9 cellular contexts compared by ENCODE assay signal in genomic region chr12:10243803-10244520, GRCh38. TPM values are rescaled to one million over a fixed set of nuclear protein-coding genes. Genes with fewer than 3 reads are reported as not detected.
A peak's percentile ranks its signal among the peaks of the same experiment; 100 is the strongest.
DNase-seq lines count a peak whose midpoint lies in the region; ATAC-seq and TF ChIP-seq lines count a peak whose summit lies in the region.
"Had no signal": no experiment of that assay in that cellular context is flagged by ENCODE, and none has a peak within 500 bp of the region (broad histone marks: within the 10 kb centered on the region; RNA-seq: fewer than 3 reads in every experiment).

No MANE protein-coding gene starts in this region.

- TF ChIP-seq CTCF in activated B cell treated with CpG ODN at 0.5 μM for 24 hours (IDR thresholded peaks at IDR 0.05) (no peak), coronary artery (IDR thresholded peaks at IDR 0.05) (no peak), RWPE1 (conservative IDR thresholded peaks at IDR 0.05; ENCODE audit: low read depth) (no peak)

- ATAC-seq in GM19468 (IDR thresholded peaks at IDR 0.05; ENCODE audit: extremely low read depth, unreplicated experiment) (peak; percentile 63), HG03439 (IDR thresholded peaks at IDR 0.05; ENCODE audit: unreplicated experiment) (peak; percentile 94), activated B cell treated with CpG ODN at 0.5 μM for 24 hours (ENCODE audit: low read depth) (no peak)
- ATAC-seq in activated CD4-positive, alpha-beta T cell treated with anti-CD3 and anti-CD28 coated beads for 36 hours, result no peak

- POLR2A ChIA-PET in activated B cell treated with CpG ODN at 0.5 μM for 24 hours (lab: Charles Lee) (no interaction called here), RWPE1 (lab: Yijun Ruan, JAX; ENCODE audit: low non-redundant PET) (no interaction called here)
- POLR2A ChIA-PET in activated CD4-positive, alpha-beta T cell treated with anti-CD3 and anti-CD28 coated beads for 36 hours (lab: Charles Lee), result no interaction called here

- H3K4me3 ChIP-seq in coronary artery, result no peak overlapping the region
- H3K4me3 ChIP-seq: esophagus squamous epithelium had no signal

- DNase-seq in Daoy (ENCODE audit: low read depth), result peak; percentile 4
- DNase-seq in activated B cell treated with CpG ODN at 0.5 μM for 24 hours, result no peak
- DNase-seq in activated CD4-positive, alpha-beta T cell treated with anti-CD3 and anti-CD28 coated beads for 36 hours, result no peak
- DNase-seq in coronary artery (ENCODE audit: low spot score), result no peak
- DNase-seq in D341Med (ENCODE audit: low spot score), result no peak
- DNase-seq in RWPE1 (ENCODE audit: low spot score), result no peak
- DNase-seq: esophagus squamous epithelium had no signal

- no peaks in the 10 kb centered on the region for H3K36me3 Mint-ChIP-seq in activated B cell treated with CpG ODN at 0.5 μM for 24 hours (ENCODE audit: low read depth)
- H3K36me3 Mint-ChIP-seq in activated CD4-positive, alpha-beta T cell treated with anti-CD3 and anti-CD28 coated beads for 36 hours (ENCODE audit: low read depth), result no peaks in the 10 kb centered on the region

- intact Hi-C loops in activated B cell treated with CpG ODN at 0.5 μM for 24 hours (cut with micrococcal nuclease), result no loop called here
- intact Hi-C loops in activated CD4-positive, alpha-beta T cell treated with anti-CD3 and anti-CD28 coated beads for 36 hours (cut with DNase I, micrococcal nuclease), result no loop called here

- H3K4me1 Mint-ChIP-seq in activated B cell treated with CpG ODN at 0.5 μM for 24 hours, result peaks cover 10% of the 10 kb centered on the region
- H3K4me1 Mint-ChIP-seq in activated CD4-positive, alpha-beta T cell treated with anti-CD3 and anti-CD28 coated beads for 36 hours, result peaks cover 7% of the 10 kb centered on the region

- peaks cover 11% of the 10 kb centered on the region for H3K27me3 Mint-ChIP-seq in activated B cell treated with CpG ODN at 0.5 μM for 24 hours
- H3K27me3 Mint-ChIP-seq in activated CD4-positive, alpha-beta T cell treated with anti-CD3 and anti-CD28 coated beads for 36 hours, result peaks cover 15% of the 10 kb centered on the region

- no peak overlapping the region for H3K27ac ChIP-seq in coronary artery
- no peak overlapping the region for H3K27ac ChIP-seq in RWPE1
- H3K27ac ChIP-seq: esophagus squamous epithelium had no signal

- CTCF ChIA-PET in activated B cell treated with CpG ODN at 0.5 μM for 24 hours (lab: Charles Lee), result interaction anchor here (1.4 kb wide), 1 partner anchor 91 kb away, joined by 3 read pairs; no protein-coding TSS in a partner anchor
- CTCF ChIA-PET in activated CD4-positive, alpha-beta T cell treated with anti-CD3 and anti-CD28 coated beads for 36 hours (lab: Charles Lee), result interaction anchor here (1.3 kb wide), 1 partner anchor 9 kb away, joined by 5 read pairs; no protein-coding TSS in a partner anchor
- CTCF ChIA-PET in RWPE1 (lab: Yijun Ruan, JAX), result no interaction called here

- H3K4me3 Mint-ChIP-seq in activated B cell treated with CpG ODN at 0.5 μM for 24 hours, result peak overlapping the region; percentile 67
- no peak overlapping the region for H3K4me3 Mint-ChIP-seq in activated CD4-positive, alpha-beta T cell treated with anti-CD3 and anti-CD28 coated beads for 36 hours

- H3K27ac Mint-ChIP-seq in activated B cell treated with CpG ODN at 0.5 μM for 24 hours, result no peak overlapping the region
- no peak overlapping the region for H3K27ac Mint-ChIP-seq in activated CD4-positive, alpha-beta T cell treated with anti-CD3 and anti-CD28 coated beads for 36 hours

- H3K9me3 Mint-ChIP-seq in activated B cell treated with CpG ODN at 0.5 μM for 24 hours, result no peaks in the 10 kb centered on the region
- no peaks in the 10 kb centered on the region for H3K9me3 Mint-ChIP-seq in activated CD4-positive, alpha-beta T cell treated with anti-CD3 and anti-CD28 coated beads for 36 hours (ENCODE audit: low read depth)

RNA-seq across cellular contexts. Expression of gene GABARAPL1, which starts 31.3 kb away (rescaled TPM):
- 14.5 and 19.5 TPM in 2 replicates for total RNA-seq in Daoy (2014; rRNA removed; shearing (Covaris generic))
- total RNA-seq in activated B cell treated with CpG ODN at 0.5 μM for 24 hours, result 2.1 and 2.5 TPM in 2 replicates
- total RNA-seq in activated CD4-positive, alpha-beta T cell treated with anti-CD3 and anti-CD28 coated beads for 36 hours, result 1 to 10 TPM; 2.3 to 2.9 TPM

Comparison
In these comparisons a context has a peak if more than half of its experiments do, and no peak if none do; other contexts are left out.
1. ATAC-seq: peak in GM19468 (single experiment) and HG03439 (single experiment); none in activated B cell treated with CpG ODN at 0.5 μM for 24 hours (single experiment) and activated CD4-positive, alpha-beta T cell treated with anti-CD3 and anti-CD28 coated beads for 36 hours (single experiment).